In genomic region chr11:129292768-129293167, GRCh38 we compare ENCODE assay signal across 15 cellular contexts.
DNase-seq lines count a peak whose midpoint lies in the region; TF ChIP-seq lines count a peak whose summit lies in the region.
"Had no signal": no experiment of that assay in that cellular context is flagged by ENCODE, and none has a peak within 500 bp of the region (broad histone marks: within the 10 kb centered on the region; RNA-seq: fewer than 3 reads in every experiment).

No MANE protein-coding gene starts in this region.

- in situ Hi-C loops in ACHN (cut with HindIII; ENCODE audit: low pct_ligation_motif_present, low pct_unique_long_range_greater_than_20kb, low sequenced_read_pairs), result no loop called here

- DNase-seq in NCI-H748 (lab: John Stamatoyannopoulos, UW; ENCODE audit: unreplicated experiment), result peak; percentile 19
- no peak for DNase-seq in NCI-H748 treated with DMSO at 0.1 percent for 48 hours (lab: John Stamatoyannopoulos, UW)
- peak; percentile 21 for DNase-seq in NCI-H1105 (lab: John Stamatoyannopoulos, UW)
- DNase-seq in ACHN, result no peak
- DNase-seq in iPS-NIHi11 (ENCODE audit: low spot score), result no peak
- DNase-seq: 8988T; C1 segment of cervical spinal cord; Calu3; CD4-positive, alpha-beta memory T cell; COR-L47; DND-41; GOT3; HFFc6 had no signal

- H3K27ac ChIP-seq in VCaP, result peak overlapping the region; percentile 27
- H3K27ac ChIP-seq: A549 had no signal

- no peak for TF ChIP-seq CTCF in VCaP (conservative IDR thresholded peaks at IDR 0.05)

Comparison
In these comparisons a context has a peak if more than half of its experiments do, and no peak if none do; other contexts are left out.
1. DNase-seq: peak in NCI-H748 (single experiment) and NCI-H1105 (single experiment); none in NCI-H748 treated with DMSO at 0.1 percent for 48 hours (single experiment), ACHN (single experiment) and iPS-NIHi11 (single experiment).